In genomic region chr7:106504620-106505019, GRCh38 we compare ENCODE assay signal across 16 cellular contexts.
DNase-seq lines count a peak whose midpoint lies in the region; TF ChIP-seq lines count a peak whose summit lies in the region.
"Had no signal": no experiment of that assay in that cellular context is flagged by ENCODE, and none has a peak within 500 bp of the region (broad histone marks: within the 10 kb centered on the region; RNA-seq: fewer than 3 reads in every experiment).

No MANE protein-coding gene starts in this region.

- TF ChIP-seq CTCF in chondrocyte (IDR thresholded peaks at IDR 0.05): no peak

- peaks cover 21% of the 10 kb centered on the region for H3K4me1 Mint-ChIP-seq in activated T-helper 1 cell treated with anti-CD3 and anti-CD28 coated beads, Interleukin-12 subunit alpha, Interleukin-12 subunit beta, Interleukin-2, Interleukin-4 antibody, amounts not matched to agents 30 ng/mL and 10 ng/mL and 1 ng/mL, durations not matched to agents 14 hours and 24 hours and 36 hours (ENCODE audit: low read depth)
- peaks cover 38% of the 10 kb centered on the region for H3K4me1 Mint-ChIP-seq in stimulated activated naive CD8-positive, alpha-beta T cell treated with anti-CD3 and anti-CD28 coated beads, Interleukin-15, Interleukin-2, amounts not matched to agents 100 ng/mL and 50 ng/mL, for 24 hours (ENCODE audit: low read depth)
- H3K4me1 Mint-ChIP-seq in chondrocyte (ENCODE audit: low read depth): peaks cover 5% of the 10 kb centered on the region
- H3K4me1 Mint-ChIP-seq: neural crest cell had no signal

- intact Hi-C loops in activated T-helper 1 cell treated with anti-CD3 and anti-CD28 coated beads, Interleukin-12 subunit alpha, Interleukin-12 subunit beta, Interleukin-2, Interleukin-4 antibody, amounts not matched to agents 30 ng/mL and 10 ng/mL and 1 ng/mL, durations not matched to agents 14 hours and 24 hours and 36 hours (cut with micrococcal nuclease): loop anchor here (5.0 kb wide), 1 partner anchor 213 kb away; no protein-coding TSS in a partner anchor

- DNase-seq in stimulated activated CD4-positive, alpha-beta T cell treated with anti-CD3 and anti-CD28 coated beads, Interleukin-15, amount 100 ng/mL, for 24 hours: peak; percentile 29
- DNase-seq in stimulated activated CD4-positive, alpha-beta T cell treated with anti-CD3 and anti-CD28 coated beads, Interleukin-12 subunit alpha, Interleukin-12 subunit beta, amount 100 ng/mL, for 4 hours: no peak
- no peak for DNase-seq in activated T-helper 1 cell treated with anti-CD3 and anti-CD28 coated beads, Interleukin-12 subunit alpha, Interleukin-12 subunit beta, Interleukin-2, Interleukin-4 antibody, amounts not matched to agents 30 ng/mL and 10 ng/mL and 1 ng/mL, durations not matched to agents 14 hours and 24 hours and 36 hours (ENCODE audit: low spot score)
- DNase-seq in erythroblast (lab: John Stamatoyannopoulos, UW) (peak; percentile 31 to 37), SHP77 (lab: John Stamatoyannopoulos, UW) (no peak), T-helper 1 cell (no peak), chondrocyte (ENCODE audit: low spot score) (no peak)
- DNase-seq: amygdala, H9, heart left ventricle, midbrain, NCI-H1105, Peyer's patch, tibial artery had no signal

- peak overlapping the region; percentile 40 for H3K27ac Mint-ChIP-seq in activated T-helper 1 cell treated with anti-CD3 and anti-CD28 coated beads, Interleukin-12 subunit alpha, Interleukin-12 subunit beta, Interleukin-2, Interleukin-4 antibody, amounts not matched to agents 30 ng/mL and 10 ng/mL and 1 ng/mL, durations not matched to agents 14 hours and 24 hours and 36 hours
- peak overlapping the region; percentile 87 for H3K27ac Mint-ChIP-seq in stimulated activated naive CD8-positive, alpha-beta T cell treated with anti-CD3 and anti-CD28 coated beads, Interleukin-15, Interleukin-2, amounts not matched to agents 100 ng/mL and 50 ng/mL, for 24 hours
- no peak overlapping the region for H3K27ac Mint-ChIP-seq in chondrocyte (ENCODE audit: unreplicated experiment)

- no peak for TF ChIP-seq POLR2A in erythroblast (IDR thresholded peaks at IDR 0.05; ENCODE audit: low read length)

- no peak overlapping the region for H3K4me3 Mint-ChIP-seq in activated T-helper 1 cell treated with anti-CD3 and anti-CD28 coated beads, Interleukin-12 subunit alpha, Interleukin-12 subunit beta, Interleukin-2, Interleukin-4 antibody, amounts not matched to agents 30 ng/mL and 10 ng/mL and 1 ng/mL, durations not matched to agents 14 hours and 24 hours and 36 hours
- peak overlapping the region; percentile 73 for H3K4me3 Mint-ChIP-seq in stimulated activated naive CD8-positive, alpha-beta T cell treated with anti-CD3 and anti-CD28 coated beads, Interleukin-15, Interleukin-2, amounts not matched to agents 100 ng/mL and 50 ng/mL, for 24 hours
- no peak overlapping the region for H3K4me3 Mint-ChIP-seq in chondrocyte (ENCODE audit: unreplicated experiment)
- H3K4me3 Mint-ChIP-seq: H9, neural crest cell had no signal

- no peaks in the 10 kb centered on the region for H3K9me3 Mint-ChIP-seq in activated T-helper 1 cell treated with anti-CD3 and anti-CD28 coated beads, Interleukin-12 subunit alpha, Interleukin-12 subunit beta, Interleukin-2, Interleukin-4 antibody, amounts not matched to agents 30 ng/mL and 10 ng/mL and 1 ng/mL, durations not matched to agents 14 hours and 24 hours and 36 hours
- peaks cover 14% of the 10 kb centered on the region for H3K9me3 Mint-ChIP-seq in stimulated activated naive CD8-positive, alpha-beta T cell treated with anti-CD3 and anti-CD28 coated beads, Interleukin-15, Interleukin-2, amounts not matched to agents 100 ng/mL and 50 ng/mL, for 24 hours
- peaks cover 3% of the 10 kb centered on the region for H3K9me3 Mint-ChIP-seq in chondrocyte (ENCODE audit: low read depth)

- no peaks in the 10 kb centered on the region for H3K27me3 Mint-ChIP-seq in activated T-helper 1 cell treated with anti-CD3 and anti-CD28 coated beads, Interleukin-12 subunit alpha, Interleukin-12 subunit beta, Interleukin-2, Interleukin-4 antibody, amounts not matched to agents 30 ng/mL and 10 ng/mL and 1 ng/mL, durations not matched to agents 14 hours and 24 hours and 36 hours (ENCODE audit: insufficient read depth)
- H3K27me3 Mint-ChIP-seq in stimulated activated naive CD8-positive, alpha-beta T cell treated with anti-CD3 and anti-CD28 coated beads, Interleukin-15, Interleukin-2, amounts not matched to agents 100 ng/mL and 50 ng/mL, for 24 hours: peaks cover 4% of the 10 kb centered on the region
- peaks cover 4% of the 10 kb centered on the region for H3K27me3 Mint-ChIP-seq in chondrocyte (ENCODE audit: low read depth)

- H3K36me3 Mint-ChIP-seq in activated T-helper 1 cell treated with anti-CD3 and anti-CD28 coated beads, Interleukin-12 subunit alpha, Interleukin-12 subunit beta, Interleukin-2, Interleukin-4 antibody, amounts not matched to agents 30 ng/mL and 10 ng/mL and 1 ng/mL, durations not matched to agents 14 hours and 24 hours and 36 hours (ENCODE audit: low read depth): no peaks in the 10 kb centered on the region
- peaks cover 19% of the 10 kb centered on the region for H3K36me3 Mint-ChIP-seq in stimulated activated naive CD8-positive, alpha-beta T cell treated with anti-CD3 and anti-CD28 coated beads, Interleukin-15, Interleukin-2, amounts not matched to agents 100 ng/mL and 50 ng/mL, for 24 hours (ENCODE audit: low read depth)
- no peaks in the 10 kb centered on the region for H3K36me3 Mint-ChIP-seq in chondrocyte (ENCODE audit: low read depth)

Comparison
In these comparisons a context has a peak if more than half of its experiments do, and no peak if none do; other contexts are left out.
1. DNase-seq: peak in stimulated activated CD4-positive, alpha-beta T cell treated with anti-CD3 and anti-CD28 coated beads, Interleukin-15, amount 100 ng/mL, for 24 hours (single experiment) and erythroblast (2 of 2); none in stimulated activated CD4-positive, alpha-beta T cell treated with anti-CD3 and anti-CD28 coated beads, Interleukin-12 subunit alpha, Interleukin-12 subunit beta, amount 100 ng/mL, for 4 hours (single experiment), activated T-helper 1 cell treated with anti-CD3 and anti-CD28 coated beads, Interleukin-12 subunit alpha, Interleukin-12 subunit beta, Interleukin-2, Interleukin-4 antibody, amounts not matched to agents 30 ng/mL and 10 ng/mL and 1 ng/mL, durations not matched to agents 14 hours and 24 hours and 36 hours (single experiment), SHP77 (0 of 2), T-helper 1 cell (0 of 5) and chondrocyte (single experiment).